Comparison of ENCODE assay signal across 8 cellular contexts in the genomic region with DNA sequence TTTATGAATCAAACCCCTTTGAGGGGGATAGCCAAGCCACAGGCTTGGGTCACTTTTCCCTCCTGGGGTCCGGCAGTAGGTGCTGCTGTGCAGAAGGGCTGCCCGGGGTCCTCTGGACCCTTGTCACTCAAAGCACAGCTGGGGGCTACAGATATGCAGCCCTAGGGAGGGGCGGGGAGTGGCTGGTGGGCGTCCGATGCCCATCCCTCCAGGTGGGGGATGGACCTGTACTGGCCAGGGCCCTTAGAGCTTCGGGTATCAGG. TPM values are rescaled to one million over a fixed set of nuclear protein-coding genes. Genes with fewer than 3 reads are reported as not detected.
A peak's percentile ranks its signal among the peaks of the same experiment; 100 is the strongest.
DNase-seq lines count a peak whose midpoint lies in the region; ATAC-seq and FAIRE-seq lines count a peak whose summit lies in the region.

No MANE protein-coding gene starts in this region.

- DNase-seq in H7 (no peak), iPS DF 6.9 (ENCODE audit: low read depth, low spot score) (no peak), small intestine (no peak), DMS53 treated with DMSO at 0.1 percent for 48 hours (lab: John Stamatoyannopoulos, UW; ENCODE audit: unreplicated experiment) (no peak), HCEC 1CT (no peak), putamen (ENCODE audit: low spot score) (no peak)
- DNase-seq in activated CD8-positive, alpha-beta T cell treated with anti-CD3 and anti-CD28 coated beads, Interleukin-2, amount 10 ng/mL, durations not matched to agents 7 days and 5 days: no peak

- H3K9me3 Mint-ChIP-seq in activated CD8-positive, alpha-beta T cell treated with anti-CD3 and anti-CD28 coated beads, Interleukin-2, amount 10 ng/mL, durations not matched to agents 7 days and 5 days (ENCODE audit: insufficient read depth): no peaks in the 10 kb centered on the region

- H3K9me3 ChIP-seq in iPS DF 6.9 (ENCODE audit: control insufficient read depth, insufficient read depth, low read length): no peaks in the 10 kb centered on the region
- H3K9me3 ChIP-seq in small intestine (ENCODE audit: control insufficient read depth, low read depth): no peaks in the 10 kb centered on the region

- H3K4me1 Mint-ChIP-seq in activated CD8-positive, alpha-beta T cell treated with anti-CD3 and anti-CD28 coated beads, Interleukin-2, amount 10 ng/mL, durations not matched to agents 7 days and 5 days (ENCODE audit: low read depth): peaks cover 2% of the 10 kb centered on the region

- H3K36me3 Mint-ChIP-seq in activated CD8-positive, alpha-beta T cell treated with anti-CD3 and anti-CD28 coated beads, Interleukin-2, amount 10 ng/mL, durations not matched to agents 7 days and 5 days (ENCODE audit: low read depth): peaks cover 4% of the 10 kb centered on the region

- no peak overlapping the region for H3K27ac ChIP-seq in iPS DF 6.9 (ENCODE audit: low read length)
- peak overlapping the region in 1 of 2 donors; percentile 52 for H3K27ac ChIP-seq in small intestine (ENCODE audit: low read depth in 1 of 2, low read length in 1 of 2)

- H3K27ac Mint-ChIP-seq in activated CD8-positive, alpha-beta T cell treated with anti-CD3 and anti-CD28 coated beads, Interleukin-2, amount 10 ng/mL, durations not matched to agents 7 days and 5 days: no peak overlapping the region

- CTCF ChIA-PET in activated CD8-positive, alpha-beta T cell treated with anti-CD3 and anti-CD28 coated beads, Interleukin-2, amount 10 ng/mL, durations not matched to agents 7 days and 5 days (lab: Charles Lee): no interaction called here

- peaks cover 31% of the 10 kb centered on the region for H3K4me1 ChIP-seq in iPS DF 6.9 (ENCODE audit: control insufficient read depth, insufficient read depth, low read length)
- peaks cover 4 to 5% of the 10 kb centered on the region in 2 donors for H3K4me1 ChIP-seq in small intestine (ENCODE audit: control insufficient read depth in 2 of 2, insufficient read depth in 1 of 2, low read depth in 1 of 2, low read length in 1 of 2)

- H3K4me3 Mint-ChIP-seq in activated CD8-positive, alpha-beta T cell treated with anti-CD3 and anti-CD28 coated beads, Interleukin-2, amount 10 ng/mL, durations not matched to agents 7 days and 5 days: peak overlapping the region; percentile 55

- H3K27me3 ChIP-seq in H7 (ENCODE audit: control insufficient read depth, insufficient read depth, low read length) (peaks cover 3% of the 10 kb centered on the region), iPS DF 6.9 (ENCODE audit: control insufficient read depth, insufficient read depth, low read length) (no peaks in the 10 kb centered on the region), small intestine (ENCODE audit: control insufficient read depth in 2 of 2, insufficient read depth in 2 of 2, low read length in 2 of 2) (no peaks in the 10 kb centered on the region)

- no peak for FAIRE-seq in small intestine (lab: Jason Lieb, UNC)

- H3K4me3 ChIP-seq in H7 (ENCODE audit: insufficient read depth, low read depth, low read length) (peak overlapping the region; percentile 40), iPS DF 6.9 (ENCODE audit: low read length) (peak overlapping the region; percentile 51; the same call in 1 of the 2 replicates), small intestine (ENCODE audit: low read depth in 1 of 2, low read length in 2 of 2) (peak overlapping the region; percentile 60 to 71)

- peak; percentile 7 for ATAC-seq in activated CD8-positive, alpha-beta T cell treated with anti-CD3 and anti-CD28 coated beads, Interleukin-2, amount 10 ng/mL, durations not matched to agents 7 days and 5 days
- ATAC-seq in HG02884 (IDR thresholded peaks at IDR 0.05; ENCODE audit: unreplicated experiment): no peak

- no CpG with 5 or more reads among the region's 6 CpGs for WGBS in iPS DF 6.9 (ENCODE audit: insufficient coverage, insufficient read length)
- WGBS in small intestine, 3 donors: 24 to 40% (median 26%) methylated on average over 4 to 6 of the region's 6 CpGs

- POLR2A ChIA-PET in activated CD8-positive, alpha-beta T cell treated with anti-CD3 and anti-CD28 coated beads, Interleukin-2, amount 10 ng/mL, durations not matched to agents 7 days and 5 days (lab: Charles Lee): no interaction called here

- H3K27me3 Mint-ChIP-seq in activated CD8-positive, alpha-beta T cell treated with anti-CD3 and anti-CD28 coated beads, Interleukin-2, amount 10 ng/mL, durations not matched to agents 7 days and 5 days (ENCODE audit: low read depth): no peaks in the 10 kb centered on the region

- H3K36me3 ChIP-seq in H7 (replicated peaks; ENCODE audit: control insufficient read depth, insufficient read depth, low read length) (no peaks in the 10 kb centered on the region), iPS DF 6.9 (ENCODE audit: control insufficient read depth, insufficient read depth, low read length) (no peaks in the 10 kb centered on the region), small intestine (ENCODE audit: control insufficient read depth in 2 of 2, insufficient read depth in 2 of 2, low read length in 2 of 2) (peaks cover 0 to 3% of the 10 kb centered on the region in 2 donors)

RNA-seq across cellular contexts. Expression of a gene that starts 0.6 kb away (rescaled TPM):
- total RNA-seq in H7 (2014; rRNA removed; shearing (Covaris generic)): 3.7 and 4.6 TPM in 2 replicates
- total RNA-seq in activated CD8-positive, alpha-beta T cell treated with anti-CD3 and anti-CD28 coated beads, Interleukin-2, amount 10 ng/mL, durations not matched to agents 7 days and 5 days: not detected
- 10 to 100 TPM in 1 of 3 donors, under 1 TPM in 2; 0.45 to 11.4 (median 0.81) TPM for polyA plus RNA-seq in small intestine

RNA-seq across cellular contexts. Expression of a gene that starts 21.1 kb away (rescaled TPM):
- 92.3 and 115 TPM in 2 replicates for total RNA-seq in H7 (2014; rRNA removed; shearing (Covaris generic))
- total RNA-seq in activated CD8-positive, alpha-beta T cell treated with anti-CD3 and anti-CD28 coated beads, Interleukin-2, amount 10 ng/mL, durations not matched to agents 7 days and 5 days: 10 to 100 TPM; 33.3 to 40.3 TPM
- polyA plus RNA-seq in small intestine: 10 to 100 TPM; 63.0 to 98.4 (median 76.0) TPM

RNA-seq across cellular contexts. Expression of a gene that starts 44.1 kb away (rescaled TPM):
- total RNA-seq in H7 (2014; rRNA removed; shearing (Covaris generic)): 37.9 and 45.5 TPM in 2 replicates
- 100 to 1,000 TPM; 167 to 176 TPM for total RNA-seq in activated CD8-positive, alpha-beta T cell treated with anti-CD3 and anti-CD28 coated beads, Interleukin-2, amount 10 ng/mL, durations not matched to agents 7 days and 5 days
- polyA plus RNA-seq in small intestine: 10 to 100 TPM; 27.3 to 49.2 (median 35.1) TPM

RNA-seq across cellular contexts. Expression of a gene that starts 53.4 kb away (rescaled TPM):
- total RNA-seq in H7 (2014; rRNA removed; shearing (Covaris generic)): 85.5 and 87.8 TPM in 2 replicates
- 10 to 100 TPM; 55.1 to 61.4 TPM for total RNA-seq in activated CD8-positive, alpha-beta T cell treated with anti-CD3 and anti-CD28 coated beads, Interleukin-2, amount 10 ng/mL, durations not matched to agents 7 days and 5 days
- polyA plus RNA-seq in small intestine: 10 to 100 TPM; 26.7 to 71.4 (median 31.1) TPM

RNA-seq across cellular contexts. Expression of a gene that starts 56.4 kb away (rescaled TPM):
- total RNA-seq in H7 (2014; rRNA removed; shearing (Covaris generic)): 1.5 and 2.7 TPM in 2 replicates
- under 1 TPM; 0.16 TPM for total RNA-seq in activated CD8-positive, alpha-beta T cell treated with anti-CD3 and anti-CD28 coated beads, Interleukin-2, amount 10 ng/mL, durations not matched to agents 7 days and 5 days
- polyA plus RNA-seq in small intestine: 1 to 10 TPM in 2 of 3 donors, under 1 TPM in 1; 0.22 to 3.6 (median 1.1) TPM
